Comparison of ENCODE assay signal across 14 cellular contexts in the genomic region with DNA sequence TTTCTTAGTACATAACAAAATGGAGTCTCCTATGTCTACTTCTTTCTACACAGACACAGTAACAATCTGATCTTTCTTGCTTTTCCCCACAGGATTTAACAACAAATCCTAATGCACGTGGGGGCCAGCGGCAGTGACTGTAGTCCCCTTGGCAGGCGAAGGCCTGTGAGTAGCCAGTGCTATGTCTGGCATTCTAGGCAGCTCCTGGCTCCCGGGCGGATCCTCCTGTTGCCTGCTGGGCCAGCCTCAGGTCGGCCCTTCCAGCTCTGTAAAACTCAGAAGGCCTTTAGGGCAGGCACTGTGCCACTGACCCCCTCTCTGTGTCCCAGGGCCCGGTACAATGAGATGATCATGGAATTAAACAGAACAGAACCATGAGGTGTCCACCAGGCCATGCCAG. TPM values are rescaled to one million over a fixed set of nuclear protein-coding genes. Genes with fewer than 3 reads are reported as not detected.
DNase-seq lines count a peak whose midpoint lies in the region; ATAC-seq and TF ChIP-seq lines count a peak whose summit lies in the region.
"Not testable (repeated sequence)": the region's sequence is repeated elsewhere in the genome, so short reads cannot be mapped to it uniquely, and the experiment has no call there.
"Had no signal": no experiment of that assay in that cellular context is flagged by ENCODE, and none has a peak within 500 bp of the region (broad histone marks: within the 10 kb centered on the region; RNA-seq: fewer than 3 reads in every experiment).

No MANE protein-coding gene starts in this region.

- H3K27ac ChIP-seq in IMR-90 (ENCODE audit: insufficient read depth, low read length); heart left ventricle; lower lobe of right lung: not testable (repeated sequence)

- H4K20me1 ChIP-seq in IMR-90 (ENCODE audit: insufficient read depth, low read length), result not testable (repeated sequence)

- not testable (repeated sequence) for H3K23ac ChIP-seq in IMR-90 (ENCODE audit: low read depth, low read length)

- not testable (repeated sequence) for TF ChIP-seq POLR2A in IMR-90 (IDR thresholded peaks at IDR 0.05; ENCODE audit: low read depth, low read length); heart left ventricle (IDR thresholded peaks at IDR 0.05)

- not testable (repeated sequence) for H2BK5ac ChIP-seq in IMR-90 (ENCODE audit: low read depth, low read length, poor library complexity, severe bottlenecking)

- H3K36me3 ChIP-seq in IMR-90 (ENCODE audit: control insufficient read depth, insufficient read depth, low read length); heart left ventricle; lower lobe of right lung: not testable (repeated sequence)

- not testable (repeated sequence) for H2AFZ ChIP-seq in IMR-90 (replicated peaks; ENCODE audit: low read length, poor library complexity)

- H3K79me1 ChIP-seq in IMR-90 (ENCODE audit: low read depth in 1 of 2, low read length in 2 of 2), result not testable (repeated sequence)

- not testable (repeated sequence) for H3K27me3 ChIP-seq in IMR-90 (ENCODE audit: control insufficient read depth, insufficient read depth, low read length); heart left ventricle; lower lobe of right lung (ENCODE audit: low read depth)

- H3K4me1 ChIP-seq in IMR-90 (ENCODE audit: control insufficient read depth, insufficient read depth, low read length); heart left ventricle; lower lobe of right lung: not testable (repeated sequence)

- not testable (repeated sequence) for H2BK15ac ChIP-seq in IMR-90 (ENCODE audit: low read depth, low read length)

- not testable (repeated sequence) for H4K5ac ChIP-seq in IMR-90 (ENCODE audit: low read depth, low read length)

- not testable (repeated sequence) for H2AK5ac ChIP-seq in IMR-90 (ENCODE audit: low read depth, low read length)

- DNase-seq in IMR-90; Right ventricle myocardium inferior (ENCODE audit: missing footprints); heart left ventricle; left ventricle myocardium superior; lower lobe of right lung: not testable (repeated sequence)

- CTCF ChIA-PET in IMR-90 (lab: Yijun Ruan, JAX), result not testable (repeated sequence)

- H2BK20ac ChIP-seq in IMR-90 (ENCODE audit: low read depth, low read length), result not testable (repeated sequence)

- POLR2A ChIA-PET in IMR-90 (lab: Charles Lee; ENCODE audit: unreplicated experiment), result not testable (repeated sequence)

- H3K4me3 ChIP-seq in IMR-90 (ENCODE audit: insufficient read depth, low read depth, low read length); heart left ventricle; lower lobe of right lung: not testable (repeated sequence)

- H3K4me2 ChIP-seq in IMR-90 (ENCODE audit: low read depth, low read length), result not testable (repeated sequence)

- not testable (repeated sequence) for H2AK9ac ChIP-seq in IMR-90 (replicated peaks; ENCODE audit: low read depth, low read length, poor library complexity)

- dilution Hi-C loops in IMR-90 (cut with HindIII; ENCODE audit: low sequenced_read_pairs, unreplicated experiment), result not testable (repeated sequence)

- not testable (repeated sequence) for H3K56ac ChIP-seq in IMR-90 (ENCODE audit: extremely low read depth, insufficient read depth, low read length)

- H3K9me1 ChIP-seq in IMR-90 (ENCODE audit: insufficient read depth, low read length), result not testable (repeated sequence)

- not testable (repeated sequence) for BruUV-seq in IMR-90 (replicated peaks; lab: Mats Ljungman, UMichigan)

- not testable (repeated sequence) for H3K9me3 ChIP-seq in IMR-90 (ENCODE audit: control insufficient read depth, insufficient read depth, low read length); heart left ventricle; lower lobe of right lung

- not testable (repeated sequence) for TF ChIP-seq CTCF in IMR-90 (conservative IDR thresholded peaks at IDR 0.05; ENCODE audit: low read depth, low read length); heart left ventricle (IDR thresholded peaks at IDR 0.05); lower lobe of right lung (IDR thresholded peaks at IDR 0.05)

- TF ChIP-seq RAD21 in IMR-90 (IDR thresholded peaks at IDR 0.05; ENCODE audit: low read length), result not testable (repeated sequence)

- not testable (repeated sequence) for H4K91ac ChIP-seq in IMR-90 (ENCODE audit: insufficient read depth, low read depth, low read length)

- not testable (repeated sequence) for H3K4ac ChIP-seq in IMR-90 (ENCODE audit: low read depth, low read length)

- not testable (repeated sequence) for H3K9ac ChIP-seq in IMR-90 (ENCODE audit: low read depth, low read length)

- not testable (repeated sequence) for H3K14ac ChIP-seq in IMR-90 (replicated peaks; ENCODE audit: low read depth, low read length)

- H2BK120ac ChIP-seq in IMR-90 (ENCODE audit: low read depth, low read length), result not testable (repeated sequence)

- H4K8ac ChIP-seq in IMR-90 (ENCODE audit: low read depth in 2 of 2, low read length in 2 of 2), result not testable (repeated sequence)

- not testable (repeated sequence) for H3K18ac ChIP-seq in IMR-90 (ENCODE audit: low read depth, low read length)

- 0 out of 2 replicates have a peak, but pooled peaks have one; percentile 27 for ATAC-seq in IMR-90 (ENCODE audit: low read depth)
- peak; percentile 83 for ATAC-seq in Right ventricle myocardium inferior
- ATAC-seq in heart left ventricle, result peak in 3 of 4 donors; percentile 53 to 86 (median 61)
- ATAC-seq in left ventricle myocardium superior, result peak; percentile 76
- peak; percentile 27 to 75 for ATAC-seq in lower lobe of right lung

- in situ Hi-C loops in IMR-90 (cut with MboI; ENCODE audit: low sequenced_read_pairs), result not testable (repeated sequence)

- intact Hi-C loops in IMR-90 (cut with micrococcal nuclease); Right ventricle myocardium inferior (cut with DNase I); heart left ventricle (cut with DNase I); left ventricle myocardium superior (cut with micrococcal nuclease); lower lobe of right lung (cut with DNase I): not testable (repeated sequence)

- WGBS in IMR-90 (ENCODE audit: extremely low coverage in 2 of 2, insufficient read length in 1 of 2), 2 experiments, result no CpG with 5 or more reads among the region's 7 CpGs
- no CpG with 5 or more reads among the region's 7 CpGs for WGBS in heart left ventricle, 4 donors

RNA-seq across cellular contexts. Expression of a gene that starts 20.8 kb away (rescaled TPM):
- total RNA-seq in IMR-90 (2012; rRNA removed), result not detected in 2 replicates
- polyA plus RNA-seq in IMR-90 (2012; rRNA removed), result not detected in 2 replicates
- polyA plus RNA-seq in IMR-90 (2012; cell fraction: cytosol; rRNA removed), result not detected in 2 replicates
- polyA plus RNA-seq in IMR-90 (2012; cell fraction: nucleus; rRNA removed; ENCODE audit: low replicate concordance), result not detected in 2 replicates
- total RNA-seq in Right ventricle myocardium inferior, result not detected
- not detected for total RNA-seq in heart left ventricle
- polyA plus RNA-seq in heart left ventricle, result not detected
- not detected for total RNA-seq in left ventricle myocardium superior
- not detected for total RNA-seq in lower lobe of right lung
- total RNA-seq: A673; CD4-positive, alpha-beta memory T cell; CD4-positive, CD25-positive, alpha-beta regulatory T cell; CD8-positive, alpha-beta memory T cell; Daoy; G401; GM12878 had no signal
- polyA plus RNA-seq: AG04450; CD14-positive monocyte; CD4-positive, alpha-beta memory T cell; CD4-positive, CD25-positive, alpha-beta regulatory T cell; CD8-positive, alpha-beta memory T cell; GM12878 had no signal

RNA-seq across cellular contexts. Expression of a gene that starts 40.6 kb away (rescaled TPM):
- total RNA-seq in IMR-90 (2012; rRNA removed) (6.5 and 16.4 TPM in 2 replicates), Right ventricle myocardium inferior (13.8 TPM), heart left ventricle (10 to 100 TPM in 3 of 9 donors, 1 to 10 TPM in 6; 2.8 to 21.5 (median 7.9) TPM), left ventricle myocardium superior (15.8 TPM), lower lobe of right lung (43.0 TPM)
- polyA plus RNA-seq in IMR-90 (2012; rRNA removed) (8.5 and 10.5 TPM in 2 replicates), heart left ventricle (10 to 100 TPM; 29.7 to 62.6 TPM)
- polyA plus RNA-seq in IMR-90 (2012; cell fraction: cytosol; rRNA removed), result 81.9 and 88.1 TPM in 2 replicates
- 68.4 and 157 TPM in 2 replicates for polyA plus RNA-seq in IMR-90 (2012; cell fraction: nucleus; rRNA removed; ENCODE audit: low replicate concordance)

Comparison
In these comparisons a context has a peak if more than half of its experiments do, and no peak if none do; other contexts are left out.
1. ATAC-seq: peak in every context shown above with its lines; median percentile 83 in Right ventricle myocardium inferior; 76 in left ventricle myocardium superior; 61 in heart left ventricle; 51 in lower lobe of right lung; 27 in IMR-90.